ENCODE assay signal across 1 cellular context in genomic region chr19:58519087-58519354, GRCh38.
TF ChIP-seq lines count a peak whose summit lies in the region.

No MANE protein-coding gene starts in this region.

TF ChIP-seq in K562, 482 proteins besides CTCF, POLR2A, EP300 and RAD21 (continued from another document):
- TF ChIP-seq DACH1 (IDR thresholded peaks at IDR 0.05; ENCODE audit: partially characterized antibody) (no peak), NEUROD1 (IDR thresholded peaks at IDR 0.05; ENCODE audit: borderline replicate concordance, low read depth, low read length, partially characterized antibody) (peak; percentile 12), NR1H2 (CRISPR knock-in tag; IDR thresholded peaks at IDR 0.05) (no peak), HDAC8 (tag; IDR thresholded peaks at IDR 0.05) (no peak), STAT5B (CRISPR knock-in tag; IDR thresholded peaks at IDR 0.05) (no peak), IRF2 (CRISPR knock-in tag; IDR thresholded peaks at IDR 0.05) (no peak)
